In the genomic region with DNA sequence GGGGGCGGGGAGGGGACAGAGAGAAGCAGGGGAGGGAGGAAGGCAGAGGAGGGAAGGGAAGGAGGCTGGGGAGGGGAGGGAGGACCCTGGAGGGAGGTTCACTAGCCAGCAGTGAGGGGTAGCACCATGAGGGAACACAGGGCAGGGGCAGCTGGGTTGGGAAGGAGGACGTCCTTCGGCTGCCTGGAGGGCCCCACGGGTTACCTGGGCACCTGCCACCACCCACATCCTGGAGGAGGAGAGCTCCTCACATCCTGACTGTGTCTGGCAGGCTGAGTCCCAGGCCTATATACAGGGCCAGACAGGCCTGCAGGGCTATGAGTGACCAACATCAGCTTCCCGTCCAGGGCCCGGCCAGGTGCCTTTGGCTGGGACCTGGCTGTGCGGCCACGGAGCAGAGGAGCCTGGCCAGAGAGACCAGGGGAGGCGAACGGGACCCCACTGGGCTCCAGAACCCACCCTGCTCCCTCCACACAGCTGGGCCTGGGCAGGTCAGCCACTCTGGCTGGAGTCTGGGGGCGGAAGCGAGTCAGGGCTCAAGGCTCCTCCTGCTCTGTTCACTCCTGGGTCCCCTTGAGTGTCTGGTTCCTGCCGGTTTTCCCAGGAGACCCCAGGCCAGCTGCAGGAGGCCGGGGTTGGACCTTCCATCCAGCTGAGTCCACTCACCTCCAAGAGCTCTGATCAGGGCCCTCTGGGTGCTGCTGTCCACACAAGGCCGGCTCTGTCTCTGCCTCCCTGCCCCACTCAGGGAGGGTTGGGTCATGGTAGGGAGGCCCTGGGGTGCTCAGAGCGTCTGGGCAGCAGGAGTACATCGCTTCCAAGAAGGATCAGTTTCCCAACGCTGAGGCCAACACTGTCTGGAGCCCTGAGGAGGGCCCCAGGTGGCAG, we compare ENCODE assay signal across 24 cellular contexts.
"Had no signal": no experiment of that assay in that cellular context is flagged by ENCODE, and none has a peak within 500 bp of the region (broad histone marks: within the 10 kb centered on the region; RNA-seq: fewer than 3 reads in every experiment).

No MANE protein-coding gene starts in this region.

- DNase-seq: activated CD4-positive, alpha-beta memory T cell treated with anti-CD3 and anti-CD28 coated beads for 36 hours; activated CD4-positive, alpha-beta T cell treated with anti-CD3 and anti-CD28 coated beads for 48 hours; activated CD4-positive, CD25-positive, alpha-beta regulatory T cell; activated effector memory CD4-positive, alpha-beta T cell treated with Interleukin-2 at 50 U/mL for 16 hours; activated naive CD4-positive, alpha-beta T cell treated with anti-CD3 and anti-CD28 coated beads for 36 hours; activated naive CD8-positive, alpha-beta T cell treated with anti-CD3 and anti-CD28 coated beads, Interleukin-2, amount 10 ng/mL, durations not matched to agents 7 days and 5 days; activated T-cell treated with anti-CD3 and anti-CD28 coated beads, Interleukin-2, amount 50 U/mL, for 72 hours; amniotic stem cell; heart right ventricle; kidney; naive thymus-derived CD8-positive, alpha-beta T cell; substantia nigra; T1000; thyroid gland; upper lobe of right lung had no signal

- H3K4me3 Mint-ChIP-seq: activated CD4-positive, alpha-beta memory T cell treated with anti-CD3 and anti-CD28 coated beads for 36 hours; activated naive CD4-positive, alpha-beta T cell treated with anti-CD3 and anti-CD28 coated beads for 36 hours; activated naive CD8-positive, alpha-beta T cell treated with anti-CD3 and anti-CD28 coated beads, Interleukin-2, amount 10 ng/mL, durations not matched to agents 7 days and 5 days; activated T-cell treated with anti-CD3 and anti-CD28 coated beads, Interleukin-2, amount 50 U/mL, for 72 hours; mesothelial cell of epicardium; naive thymus-derived CD8-positive, alpha-beta T cell; neural progenitor cell; stimulated activated naive CD8-positive, alpha-beta T cell treated with anti-CD3 and anti-CD28 coated beads, Interleukin-15, Interleukin-2, amounts not matched to agents 100 ng/mL and 50 ng/mL, for 24 hours had no signal

- H3K27ac ChIP-seq: breast epithelium, coronary artery, epithelial cell of prostate, heart right ventricle, neural progenitor cell, thyroid gland, upper lobe of right lung had no signal

- ATAC-seq: activated T-cell treated with anti-CD3 and anti-CD28 coated beads, Interleukin-2, amount 50 U/mL, for 72 hours; left lobe of liver; naive thymus-derived CD8-positive, alpha-beta T cell; upper lobe of right lung had no signal

- H3K4me3 ChIP-seq: breast epithelium, coronary artery, heart right ventricle, lung, neural progenitor cell, thyroid gland, upper lobe of right lung had no signal

- H3K27ac Mint-ChIP-seq: activated CD4-positive, alpha-beta memory T cell treated with anti-CD3 and anti-CD28 coated beads for 36 hours; activated naive CD4-positive, alpha-beta T cell treated with anti-CD3 and anti-CD28 coated beads for 36 hours; activated naive CD8-positive, alpha-beta T cell treated with anti-CD3 and anti-CD28 coated beads, Interleukin-2, amount 10 ng/mL, durations not matched to agents 7 days and 5 days; activated T-cell treated with anti-CD3 and anti-CD28 coated beads, Interleukin-2, amount 50 U/mL, for 72 hours; mesothelial cell of epicardium; naive thymus-derived CD8-positive, alpha-beta T cell; progenitor cell of endocrine pancreas; stimulated activated naive CD8-positive, alpha-beta T cell treated with anti-CD3 and anti-CD28 coated beads, Interleukin-15, Interleukin-2, amounts not matched to agents 100 ng/mL and 50 ng/mL, for 24 hours had no signal

- H3K36me3 ChIP-seq: breast epithelium, heart right ventricle, neural progenitor cell, thyroid gland, upper lobe of right lung had no signal

- H3K4me1 Mint-ChIP-seq: naive thymus-derived CD8-positive, alpha-beta T cell had no signal

- H3K27me3 ChIP-seq: neural progenitor cell, thyroid gland had no signal

- H3K36me3 Mint-ChIP-seq: activated CD4-positive, alpha-beta memory T cell treated with anti-CD3 and anti-CD28 coated beads for 36 hours; activated naive CD8-positive, alpha-beta T cell treated with anti-CD3 and anti-CD28 coated beads, Interleukin-2, amount 10 ng/mL, durations not matched to agents 7 days and 5 days; mesothelial cell of epicardium; naive thymus-derived CD8-positive, alpha-beta T cell; neural progenitor cell had no signal

- H3K27me3 Mint-ChIP-seq: stimulated activated naive CD8-positive, alpha-beta T cell treated with anti-CD3 and anti-CD28 coated beads, Interleukin-15, Interleukin-2, amounts not matched to agents 100 ng/mL and 50 ng/mL, for 24 hours had no signal

- H3K9me3 ChIP-seq: thyroid gland, upper lobe of right lung had no signal
